Comparison of ENCODE assay signal across 6 cellular contexts in the genomic region with DNA sequence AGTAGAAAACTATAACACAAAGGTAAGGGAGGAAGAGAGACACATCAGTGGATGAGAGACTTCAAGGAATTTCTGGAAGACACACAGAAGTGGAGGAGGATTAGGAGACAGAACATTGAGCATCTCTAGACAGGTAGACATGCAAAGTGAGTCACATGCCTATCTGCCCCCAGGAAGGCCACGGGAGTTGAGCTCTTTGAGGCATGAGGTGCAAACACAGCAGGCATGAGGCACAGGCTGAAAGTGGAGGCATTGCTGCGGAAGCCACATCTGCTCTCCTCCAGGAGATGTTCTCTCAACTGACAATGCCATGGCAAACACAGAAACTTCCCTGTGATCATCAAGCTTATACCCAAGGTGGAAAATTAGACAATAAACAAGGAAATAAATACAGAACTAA.
"Had no signal": no experiment of that assay in that cellular context is flagged by ENCODE, and none has a peak within 500 bp of the region (broad histone marks: within the 10 kb centered on the region; RNA-seq: fewer than 3 reads in every experiment).

No MANE protein-coding gene starts in this region.

- H2AFZ ChIP-seq: GM23338 had no signal

- ATAC-seq: GM23338, HepG2 had no signal

- H3K4me2 ChIP-seq: GM23338 had no signal

- H3K27ac ChIP-seq: HL-60 had no signal

- H3K4me3 ChIP-seq: GM23338 had no signal

- DNase-seq: H9, HCEC 1CT, KBM-7 had no signal
